9 cellular contexts compared by ENCODE assay signal in the genomic region with DNA sequence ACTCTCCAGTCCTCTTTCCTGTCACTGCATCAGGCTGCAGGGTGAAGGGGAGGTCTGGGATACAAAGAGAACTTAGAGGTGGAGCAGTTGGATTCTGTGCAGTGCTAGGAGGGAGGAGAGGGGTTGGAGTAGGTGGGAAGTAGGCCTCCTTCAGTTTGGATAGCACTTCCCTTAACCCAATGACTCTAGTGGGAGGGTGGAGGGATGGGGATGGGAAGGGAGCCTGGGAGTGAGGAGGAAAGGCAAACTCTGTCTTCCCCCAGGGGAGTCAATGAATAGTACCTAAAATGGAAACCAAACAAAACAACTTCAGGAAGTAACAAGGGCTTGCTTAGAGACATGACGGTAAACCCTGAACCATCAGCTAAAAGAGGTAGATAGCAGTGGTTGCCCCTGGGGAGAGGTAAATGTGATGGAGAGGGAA. TPM values are rescaled to one million over a fixed set of nuclear protein-coding genes. Genes with fewer than 3 reads are reported as not detected.
A peak's percentile ranks its signal among the peaks of the same experiment; 100 is the strongest.
DNase-seq lines count a peak whose midpoint lies in the region; ATAC-seq, FAIRE-seq and TF ChIP-seq lines count a peak whose summit lies in the region.
"Had no signal": no experiment of that assay in that cellular context is flagged by ENCODE, and none has a peak within 500 bp of the region (broad histone marks: within the 10 kb centered on the region; RNA-seq: fewer than 3 reads in every experiment).

No MANE protein-coding gene starts in this region.

- TF ChIP-seq RAD21 in H1 (IDR thresholded peaks at IDR 0.05 in 1 of 2, conservative IDR thresholded peaks at IDR 0.05 in 1 of 2; ENCODE audit: low read depth in 2 of 2, low read length in 2 of 2), result no peak

- H4K20me1 ChIP-seq in H1 (replicated peaks in 1 of 2; ENCODE audit: control insufficient read depth in 1 of 2, insufficient read depth in 2 of 2, low read length in 2 of 2), result peaks cover 7% of the 10 kb centered on the region in 2 experiments

- H3K4ac ChIP-seq in H1 (replicated peaks; ENCODE audit: insufficient read length, low read depth, low read length), result no peak overlapping the region

- H3K9me3 ChIP-seq in H1 (ENCODE audit: insufficient read depth in 2 of 2, low read depth in 1 of 2, low read length in 1 of 2) (no peaks in the 10 kb centered on the region), mucosa of descending colon (no peaks in the 10 kb centered on the region), vagina (no peaks in the 10 kb centered on the region)

- peaks cover 9% of the 10 kb centered on the region; the same call in 1 of the 2 replicates for H3K23me2 ChIP-seq in H1 (ENCODE audit: low read depth, low read length)

- H3K27me3 ChIP-seq in H1 (replicated peaks in 1 of 4; ENCODE audit: control insufficient read depth in 3 of 4, extremely low read depth in 1 of 4, insufficient read depth in 3 of 4, low read length in 3 of 4) (peaks cover 5 to 20% (median 14%) of the 10 kb centered on the region in 4 experiments), vagina (no peaks in the 10 kb centered on the region)

- H2BK15ac ChIP-seq in H1 (ENCODE audit: low read length), result no peak overlapping the region

- no peak for TF ChIP-seq CTCF in H1 (IDR thresholded peaks at IDR 0.05; ENCODE audit: control extremely low read depth in 1 of 3, insufficient read depth in 1 of 3, low read depth in 1 of 3, low read length in 3 of 3)
- TF ChIP-seq CTCF in mucosa of descending colon (IDR thresholded peaks at IDR 0.05), result no peak
- no peak for TF ChIP-seq CTCF in vagina (IDR thresholded peaks at IDR 0.05)

- no peak overlapping the region for H3K14ac ChIP-seq in H1 (ENCODE audit: insufficient read length)

- H4K5ac ChIP-seq in H1 (ENCODE audit: insufficient read length, low read depth, low read length), result no peak overlapping the region

- H2AK5ac ChIP-seq in H1 (ENCODE audit: low read depth, low read length), result no peak overlapping the region

- no peak for ATAC-seq in activated naive CD4-positive, alpha-beta T cell treated with anti-CD3 and anti-CD28 coated beads, Interleukin-2, amount 50 U/mL, for 72 hours
- ATAC-seq in mucosa of descending colon (peak; percentile 7), GM19463 (IDR thresholded peaks at IDR 0.05; ENCODE audit: unreplicated experiment) (no peak)

- H2AFZ ChIP-seq in H1 (ENCODE audit: low read length), result no peak overlapping the region

- FAIRE-seq in H1 (lab: Jason Lieb, UNC), result no peak

- no peaks in the 10 kb centered on the region for H3K79me2 ChIP-seq in H1 (ENCODE audit: control insufficient read depth in 1 of 2, insufficient read depth in 2 of 2, low read length in 2 of 2)

- no peaks in the 10 kb centered on the region for H3K79me1 ChIP-seq in H1 (ENCODE audit: low read depth, low read length)

- H4K91ac ChIP-seq in H1 (replicated peaks; ENCODE audit: insufficient read length, low read length), result no peak overlapping the region

- no peak overlapping the region for H3K27ac Mint-ChIP-seq in activated naive CD4-positive, alpha-beta T cell treated with anti-CD3 and anti-CD28 coated beads, Interleukin-2, amount 50 U/mL, for 24 hours
- H3K27ac Mint-ChIP-seq in activated naive CD4-positive, alpha-beta T cell treated with anti-CD3 and anti-CD28 coated beads, Interleukin-2, amount 50 U/mL, for 72 hours, result no peak overlapping the region

- no peak overlapping the region; the same call in 1 of the 2 replicates for H2BK12ac ChIP-seq in H1 (ENCODE audit: low read depth, low read length)

- H3K18ac ChIP-seq in H1 (ENCODE audit: extremely low read depth, low read length), result no peak overlapping the region

- no peak for TF ChIP-seq EP300 in H1 (IDR thresholded peaks at IDR 0.05; ENCODE audit: borderline replicate concordance in 1 of 2, low read depth in 2 of 2, low read length in 2 of 2)

- CTCF ChIA-PET in H1 (lab: Charles Lee; ENCODE audit: partially characterized antibody), result interaction anchor here (1.2 to 2.8 kb wide), 8 partner anchors 11 to 248 kb away, joined by 3 to 12 read pairs (median 6); partner anchors contain the start of gene GSN

- H3K4me1 ChIP-seq in H1 (replicated peaks in 1 of 4; ENCODE audit: control insufficient read depth in 3 of 4, insufficient read depth in 4 of 4, low read length in 3 of 4), result peaks cover 5 to 19% (median 12%) of the 10 kb centered on the region in 4 experiments
- peaks cover 18% of the 10 kb centered on the region for H3K4me1 ChIP-seq in mucosa of descending colon (ENCODE audit: low read depth)
- peaks cover 92% of the 10 kb centered on the region for H3K4me1 ChIP-seq in vagina

- peak overlapping the region in 1 of 4 experiments; percentile 63; a peak in 2 of 8 replicates for H3K4me3 ChIP-seq in H1 (ENCODE audit: extremely low read depth in 1 of 4, insufficient read depth in 2 of 4, low read depth in 3 of 4, low read length in 4 of 4)
- H3K4me3 ChIP-seq in mucosa of descending colon, result no peak overlapping the region
- H3K4me3 ChIP-seq in vagina, result peak overlapping the region; percentile 60 to 70

- intact Hi-C loops in mucosa of descending colon (cut with DNase I, micrococcal nuclease), result no loop called here
- intact Hi-C loops in vagina (cut with DNase I), result no loop called here

- TF ChIP-seq POLR2A in H1 (IDR thresholded peaks at IDR 0.05; ENCODE audit: control extremely low read depth in 1 of 2, low read depth in 2 of 2, low read length in 2 of 2), result no peak
- TF ChIP-seq POLR2A in vagina (IDR thresholded peaks at IDR 0.05), result no peak

- peak overlapping the region; percentile 79 for H3K4me3 Mint-ChIP-seq in activated naive CD4-positive, alpha-beta T cell treated with anti-CD3 and anti-CD28 coated beads, Interleukin-2, amount 50 U/mL, for 24 hours

- 41% methylated on average over 1 of the region's 1 CpG; no CpG with 5 or more reads in 1 of the 2 experiments for WGBS in H1 (ENCODE audit: extremely low coverage in 1 of 2, insufficient coverage in 1 of 2, insufficient read length in 1 of 2, insufficient replicate concordance in 2 of 2, low coverage in 1 of 2, low lambda C conversion rate in 2 of 2, missing lambda C conversion rate in 1 of 2), 2 experiments

- no peaks in the 10 kb centered on the region for H3K36me3 Mint-ChIP-seq in activated naive CD4-positive, alpha-beta T cell treated with anti-CD3 and anti-CD28 coated beads, Interleukin-2, amount 50 U/mL, for 24 hours
- no peaks in the 10 kb centered on the region for H3K36me3 Mint-ChIP-seq in activated naive CD4-positive, alpha-beta T cell treated with anti-CD3 and anti-CD28 coated beads, Interleukin-2, amount 50 U/mL, for 72 hours

- no peak overlapping the region for H3K56ac ChIP-seq in H1 (replicated peaks; ENCODE audit: insufficient read length, low read depth, low read length)

- H4K8ac ChIP-seq in H1 (ENCODE audit: extremely low read depth, insufficient read depth, low read length), result no peak overlapping the region

- no peak overlapping the region; a peak in 1 of 7 replicates for H3K9ac ChIP-seq in H1 (replicated peaks in 1 of 4; ENCODE audit: extremely low read depth in 1 of 4, low read depth in 3 of 4, low read length in 3 of 4)

- H2BK5ac ChIP-seq in H1 (ENCODE audit: low read depth, low read length), result no peak overlapping the region

- H3K23ac ChIP-seq in H1 (ENCODE audit: insufficient read length), result no peak overlapping the region

- DNase-seq in activated naive CD4-positive, alpha-beta T cell treated with anti-CD3 and anti-CD28 coated beads, Interleukin-2, amount 50 U/mL, for 72 hours (ENCODE audit: low spot score in 2 of 2), result no peak
- DNase-seq in H1 (ENCODE audit: low read depth in 1 of 2, low spot score in 2 of 2), result no peak
- no peak for DNase-seq in mucosa of descending colon
- DNase-seq in vagina (ENCODE audit: extremely low spot score in 2 of 2), result peak in 1 of 2 donors; percentile 91
- no peak for DNase-seq in HK-2 (ENCODE audit: unreplicated experiment)
- DNase-seq in SW480 (ENCODE audit: low spot score), result no peak
- DNase-seq: NCI-H1092 had no signal

- no peak overlapping the region for H3K27ac ChIP-seq in H1 (ENCODE audit: low read depth, low read length)
- peak overlapping the region; percentile 97 for H3K27ac ChIP-seq in vagina

- no peaks in the 10 kb centered on the region; a peak in 1 of 8 replicates for H3K36me3 ChIP-seq in H1 (ENCODE audit: control insufficient read depth in 2 of 4, insufficient read depth in 4 of 4, low read length in 3 of 4)
- no peaks in the 10 kb centered on the region for H3K36me3 ChIP-seq in mucosa of descending colon (ENCODE audit: low read depth)
- H3K36me3 ChIP-seq in vagina, result peaks cover 0 to 21% of the 10 kb centered on the region in 2 donors

- H3K9me3 Mint-ChIP-seq in activated naive CD4-positive, alpha-beta T cell treated with anti-CD3 and anti-CD28 coated beads, Interleukin-2, amount 50 U/mL, for 24 hours, result no peaks in the 10 kb centered on the region
- H3K9me3 Mint-ChIP-seq in activated naive CD4-positive, alpha-beta T cell treated with anti-CD3 and anti-CD28 coated beads, Interleukin-2, amount 50 U/mL, for 72 hours, result no peaks in the 10 kb centered on the region

- POLR2A ChIA-PET in H1 (lab: Charles Lee; ENCODE audit: partially characterized antibody), result interaction anchor here (0.7 to 1.3 kb wide), 3 partner anchors 12 to 73 kb away, joined by 3 to 7 read pairs (median 4); no protein-coding TSS in a partner anchor

- peak overlapping the region; percentile 55 to 87; a peak in 3 of 4 replicates for H3K4me2 ChIP-seq in H1 (ENCODE audit: insufficient read depth in 1 of 2, low read depth in 2 of 2, low read length in 2 of 2)

- no peak overlapping the region for H2BK20ac ChIP-seq in H1 (ENCODE audit: low read length)

- H3K27me3 Mint-ChIP-seq in activated naive CD4-positive, alpha-beta T cell treated with anti-CD3 and anti-CD28 coated beads, Interleukin-2, amount 50 U/mL, for 24 hours, result peaks cover 8% of the 10 kb centered on the region

- H2BK120ac ChIP-seq in H1 (replicated peaks; ENCODE audit: low read depth, low read length), result no peak overlapping the region

- H3K4me1 Mint-ChIP-seq in activated naive CD4-positive, alpha-beta T cell treated with anti-CD3 and anti-CD28 coated beads, Interleukin-2, amount 50 U/mL, for 24 hours, result peaks cover 20% of the 10 kb centered on the region

TF ChIP-seq in H1, 55 proteins besides CTCF, POLR2A, EP300 and RAD21 (continues in another document):
- TF ChIP-seq KDM5A (IDR thresholded peaks at IDR 0.05; ENCODE audit: low read length), result no peak
- no peak for TF ChIP-seq KDM1A (IDR thresholded peaks at IDR 0.05; ENCODE audit: borderline replicate concordance, low read length)

RNA-seq across cellular contexts. Expression of gene GSN, which starts 30.7 kb away (rescaled TPM):
- 1 to 10 TPM; 3.5 to 5.8 TPM for total RNA-seq in activated naive CD4-positive, alpha-beta T cell treated with anti-CD3 and anti-CD28 coated beads, Interleukin-2, amount 50 U/mL, for 72 hours
- total RNA-seq in H1 (2021; fragmentation: NEBNext Ultra II Directional; extraction: Animal tissue kit (Norgen Biotek cat#: 25700)), result 49.7 and 52.3 TPM in 2 replicates
- 94.5 and 107 TPM in 2 replicates for polyA plus RNA-seq in H1 (2011; rRNA removed)
- 101 TPM for polyA plus RNA-seq in H1 (2011; cell fraction: cytosol; rRNA removed)
- 135 TPM for polyA plus RNA-seq in H1 (2011; cell fraction: nucleus; rRNA removed)
- polyA plus RNA-seq in H1 (2012, experiment 1 of 2), result 54.3 to 109 TPM (median 91.7 TPM) in 4 replicates
- 62.4 TPM for polyA plus RNA-seq in H1 (2012, experiment 2 of 2)
- polyA plus RNA-seq in H1 (2013, experiment 1 of 2), result 15.2 TPM
- polyA plus RNA-seq in H1 (2013, experiment 2 of 2), result 14.2 TPM
- polyA minus RNA-seq in H1 (2011; rRNA and poly(A)+ RNA removed), result 113 and 127 TPM in 2 replicates
- polyA minus RNA-seq in H1 (2011; cell fraction: cytosol; rRNA and poly(A)+ RNA removed), result 70.7 TPM
- 53.4 TPM for polyA minus RNA-seq in H1 (2011; cell fraction: nucleus; rRNA and poly(A)+ RNA removed)
- total RNA-seq in mucosa of descending colon, result 100 to 1,000 TPM; 443 to 952 (median 937) TPM
- 2,053 TPM for total RNA-seq in vagina
